Comparison of ENCODE assay signal across 9 cellular contexts in the genomic region with DNA sequence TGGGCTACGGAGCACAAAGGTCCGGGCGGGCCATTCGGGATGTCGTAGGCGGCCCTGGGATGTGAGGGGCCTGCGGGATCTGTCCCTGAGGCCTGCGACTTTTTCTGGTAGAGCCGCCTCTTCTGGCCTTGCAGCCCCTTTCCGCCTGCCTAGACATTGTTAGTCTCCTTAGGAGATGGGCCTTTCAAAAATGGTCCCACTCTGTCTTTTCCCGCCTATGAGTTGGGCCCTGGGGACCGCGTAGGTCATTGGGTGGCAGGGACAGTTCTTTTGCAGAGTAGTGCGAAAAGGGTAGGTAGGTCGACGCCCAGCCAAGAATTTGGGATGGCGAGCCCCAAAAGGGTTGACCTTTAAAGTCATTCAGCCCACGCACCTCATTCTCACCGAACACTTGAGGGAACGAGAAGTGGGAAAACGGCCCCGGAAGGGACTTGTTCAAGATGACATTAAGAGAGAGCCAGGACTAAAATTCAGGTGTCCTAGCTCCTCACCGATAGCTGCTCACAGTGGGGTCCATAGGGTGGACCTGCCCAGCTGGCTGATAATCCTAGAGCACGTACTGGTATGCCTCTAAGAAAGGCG. TPM values are rescaled to one million over a fixed set of nuclear protein-coding genes. Genes with fewer than 3 reads are reported as not detected.
A peak's percentile ranks its signal among the peaks of the same experiment; 100 is the strongest.
DNase-seq lines count a peak whose midpoint lies in the region; ATAC-seq and TF ChIP-seq lines count a peak whose summit lies in the region.
"Had no signal": no experiment of that assay in that cellular context is flagged by ENCODE, and none has a peak within 500 bp of the region (broad histone marks: within the 10 kb centered on the region; RNA-seq: fewer than 3 reads in every experiment).

No MANE protein-coding gene starts in this region.

- no peak for DNase-seq in activated naive CD4-positive, alpha-beta T cell treated with anti-CD3 and anti-CD28 coated beads, Interleukin-2, amount 50 U/mL, for 72 hours (ENCODE audit: low spot score in 2 of 2)
- no peak for DNase-seq in memory B cell (ENCODE audit: low spot score in 2 of 2)
- no peak for DNase-seq in upper lobe of left lung
- DNase-seq in NCI-H524 (lab: John Stamatoyannopoulos, UW) = no peak
- no peak for DNase-seq in dedifferentiated amniotic fluid mesenchymal stem cell (ENCODE audit: extremely low spot score)

- no peaks in the 10 kb centered on the region for H3K9me3 ChIP-seq in upper lobe of left lung

- H3K4me3 ChIP-seq in upper lobe of left lung = peak overlapping the region; percentile 71 to 100 (median 92)

- no peaks in the 10 kb centered on the region for H3K27me3 ChIP-seq in upper lobe of left lung

- H3K36me3 ChIP-seq in upper lobe of left lung = peaks cover 0 to 37% (median 29%) of the 10 kb centered on the region in 4 donors

- no peaks in the 10 kb centered on the region for H3K9me3 Mint-ChIP-seq in activated naive CD4-positive, alpha-beta T cell treated with anti-CD3 and anti-CD28 coated beads, Interleukin-2, amount 50 U/mL, for 24 hours
- no peaks in the 10 kb centered on the region for H3K9me3 Mint-ChIP-seq in activated naive CD4-positive, alpha-beta T cell treated with anti-CD3 and anti-CD28 coated beads, Interleukin-2, amount 50 U/mL, for 72 hours
- H3K9me3 Mint-ChIP-seq in brain = no peaks in the 10 kb centered on the region
- no peaks in the 10 kb centered on the region for H3K9me3 Mint-ChIP-seq in memory B cell

- no peak for TF ChIP-seq POLR2A in upper lobe of left lung (IDR thresholded peaks at IDR 0.05)

- no peak for ATAC-seq in activated naive CD4-positive, alpha-beta T cell treated with anti-CD3 and anti-CD28 coated beads, Interleukin-2, amount 50 U/mL, for 72 hours
- ATAC-seq in memory B cell (ENCODE audit: low read depth) (no peak), upper lobe of left lung (ENCODE audit: low FRiP score in 2 of 2) (no peak), GM21786 (IDR thresholded peaks at IDR 0.05; ENCODE audit: unreplicated experiment) (no peak)

- peaks cover 18 to 27% (median 20%) of the 10 kb centered on the region in 4 donors for H3K4me1 ChIP-seq in upper lobe of left lung

- H3K4me1 Mint-ChIP-seq in activated naive CD4-positive, alpha-beta T cell treated with anti-CD3 and anti-CD28 coated beads, Interleukin-2, amount 50 U/mL, for 24 hours = peaks cover 27% of the 10 kb centered on the region
- H3K4me1 Mint-ChIP-seq in brain (peaks cover 30% of the 10 kb centered on the region), memory B cell (peaks cover 19% of the 10 kb centered on the region)

- peak overlapping the region; percentile 88 to 94 (median 92) for H3K27ac ChIP-seq in upper lobe of left lung

- no peak for TF ChIP-seq CTCF in brain (conservative IDR thresholded peaks at IDR 0.05)
- no peak for TF ChIP-seq CTCF in upper lobe of left lung (IDR thresholded peaks at IDR 0.05)

- H3K27ac Mint-ChIP-seq in activated naive CD4-positive, alpha-beta T cell treated with anti-CD3 and anti-CD28 coated beads, Interleukin-2, amount 50 U/mL, for 24 hours = no peak overlapping the region
- peak overlapping the region in 1 of 2 donors; percentile 44 for H3K27ac Mint-ChIP-seq in activated naive CD4-positive, alpha-beta T cell treated with anti-CD3 and anti-CD28 coated beads, Interleukin-2, amount 50 U/mL, for 72 hours
- H3K27ac Mint-ChIP-seq in brain (peak overlapping the region in 4 of 5 experiments; percentile 34 to 75 (median 55)), memory B cell (no peak overlapping the region)

- no peaks in the 10 kb centered on the region for H3K27me3 Mint-ChIP-seq in activated naive CD4-positive, alpha-beta T cell treated with anti-CD3 and anti-CD28 coated beads, Interleukin-2, amount 50 U/mL, for 24 hours
- H3K27me3 Mint-ChIP-seq in brain (peaks cover 4% of the 10 kb centered on the region), memory B cell (no peaks in the 10 kb centered on the region)

- TF ChIP-seq EP300 in upper lobe of left lung (IDR thresholded peaks at IDR 0.05) = no peak

- 33 to 58% methylated on average over 7 to 18 of the region's 25 CpGs for WGBS in upper lobe of left lung, 2 donors

- H3K36me3 Mint-ChIP-seq in activated naive CD4-positive, alpha-beta T cell treated with anti-CD3 and anti-CD28 coated beads, Interleukin-2, amount 50 U/mL, for 24 hours = peaks cover 13% of the 10 kb centered on the region
- peaks cover 11 to 27% of the 10 kb centered on the region in 2 donors for H3K36me3 Mint-ChIP-seq in activated naive CD4-positive, alpha-beta T cell treated with anti-CD3 and anti-CD28 coated beads, Interleukin-2, amount 50 U/mL, for 72 hours
- H3K36me3 Mint-ChIP-seq in brain (peaks cover 37% of the 10 kb centered on the region), memory B cell (peaks cover 18% of the 10 kb centered on the region)

- H3K4me3 Mint-ChIP-seq in activated naive CD4-positive, alpha-beta T cell treated with anti-CD3 and anti-CD28 coated beads, Interleukin-2, amount 50 U/mL, for 24 hours = peak overlapping the region; percentile 81
- H3K4me3 Mint-ChIP-seq in brain = peak overlapping the region; percentile 81 to 87 (median 83)
- H3K4me3 Mint-ChIP-seq in memory B cell = peak overlapping the region; percentile 60

RNA-seq across cellular contexts. Expression of a gene that starts 0.8 kb away (rescaled TPM):
- 10 to 100 TPM; 60.0 to 86.4 TPM for total RNA-seq in activated naive CD4-positive, alpha-beta T cell treated with anti-CD3 and anti-CD28 coated beads, Interleukin-2, amount 50 U/mL, for 72 hours
- polyA plus RNA-seq in brain (ENCODE audit: insufficient read depth, low read depth, low replicate concordance) = 215 TPM
- 10 to 100 TPM; 58.6 to 95.3 (median 72.5) TPM for total RNA-seq in upper lobe of left lung

RNA-seq across cellular contexts. Expression of a gene that starts 12.6 kb away (rescaled TPM):
- total RNA-seq in activated naive CD4-positive, alpha-beta T cell treated with anti-CD3 and anti-CD28 coated beads, Interleukin-2, amount 50 U/mL, for 72 hours = 100 to 1,000 TPM; 498 to 568 TPM
- polyA plus RNA-seq in brain (ENCODE audit: insufficient read depth, low read depth, low replicate concordance) = 1,055 TPM
- total RNA-seq in upper lobe of left lung = 100 to 1,000 TPM; 184 to 510 (median 271) TPM

RNA-seq across cellular contexts. Expression of a gene that starts 48.2 kb away (rescaled TPM):
- total RNA-seq in activated naive CD4-positive, alpha-beta T cell treated with anti-CD3 and anti-CD28 coated beads, Interleukin-2, amount 50 U/mL, for 72 hours = 10 to 100 TPM; 23.5 to 25.4 TPM
- polyA plus RNA-seq in brain (ENCODE audit: insufficient read depth, low read depth, low replicate concordance) = 15.8 TPM
- total RNA-seq in upper lobe of left lung = 10 to 100 TPM in 5 of 6 donors, 1 to 10 TPM in 1; 7.8 to 41.9 (median 16.5) TPM

RNA-seq across cellular contexts. Expression of a gene that starts 48.7 kb away (rescaled TPM):
- total RNA-seq in activated naive CD4-positive, alpha-beta T cell treated with anti-CD3 and anti-CD28 coated beads, Interleukin-2, amount 50 U/mL, for 72 hours = not detected
- polyA plus RNA-seq in brain (ENCODE audit: insufficient read depth, low read depth, low replicate concordance) = 27.0 TPM
- under 1 TPM in 3 of 6 donors, not detected in 3; 0.09 to 0.30 (median 0.15) TPM for total RNA-seq in upper lobe of left lung
- total RNA-seq: Daoy had no signal

Comparison
In these comparisons a context has a peak if more than half of its experiments do, and no peak if none do; other contexts are left out.
1. H3K27ac Mint-ChIP-seq: peak in brain (4 of 5); none in activated naive CD4-positive, alpha-beta T cell treated with anti-CD3 and anti-CD28 coated beads, Interleukin-2, amount 50 U/mL, for 24 hours (single experiment) and memory B cell (single experiment).
2. Peak in every context shown above with its lines, with median percentiles within 50 percentile points of each other: H3K4me3 Mint-ChIP-seq.